In the genomic region with DNA sequence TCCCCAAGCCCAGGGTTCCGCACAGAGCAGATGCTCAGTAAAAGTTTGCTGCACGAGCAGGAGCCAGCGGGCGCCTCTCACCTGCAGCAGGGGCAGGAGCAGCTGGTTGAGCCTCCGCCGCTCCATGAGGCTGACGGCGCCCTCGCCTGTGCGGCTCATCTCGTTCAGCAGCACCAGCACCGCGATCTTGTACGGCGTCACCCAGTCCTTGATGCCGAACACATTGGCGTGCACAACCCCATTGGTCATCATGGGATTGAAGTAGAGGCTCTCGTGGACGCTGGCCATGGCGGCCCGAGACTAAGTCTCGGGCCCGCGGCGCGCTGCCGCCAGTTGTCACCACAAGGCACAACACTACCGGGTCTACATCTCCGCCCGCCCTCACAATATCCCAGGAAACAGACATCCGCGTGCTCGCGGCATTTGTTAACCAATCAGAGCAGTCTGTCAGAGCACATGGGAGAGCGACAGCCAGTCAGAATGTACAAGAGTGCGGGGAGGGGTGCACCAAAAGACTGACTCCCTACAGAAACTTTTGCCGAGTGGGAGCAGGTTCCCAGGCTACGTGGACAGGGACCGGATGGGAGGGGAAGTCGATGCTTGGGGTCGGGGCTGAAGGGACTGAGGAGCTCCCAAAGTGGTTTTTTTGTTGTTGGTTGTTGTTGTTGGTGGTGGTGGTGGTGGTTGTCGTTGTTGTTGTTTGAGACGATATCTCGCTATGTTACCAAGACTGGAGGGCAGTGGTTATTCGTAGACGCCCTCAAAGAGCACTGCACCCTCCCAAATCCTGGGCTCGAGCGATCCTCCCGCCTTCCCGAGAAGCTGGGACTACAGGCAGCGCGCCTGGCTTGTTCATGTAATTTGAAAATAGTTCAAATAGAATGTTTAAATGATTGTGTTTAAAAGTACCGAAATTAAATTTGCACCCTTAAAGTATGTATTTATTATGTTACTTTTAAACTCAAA, we compare ENCODE assay signal across 1 cellular context.
TF ChIP-seq lines count a peak whose summit lies in the region.

ANAPC5 (minus strand) TSS at position 359 of the 966 bp plus-strand sequence; CDS start at position 288, 71 bp downstream.

TF ChIP-seq in WTC11, 78 proteins besides CTCF, POLR2A, EP300 and RAD21 (continued from another document):
- TF ChIP-seq USF1 (CRISPR knock-in tag; IDR thresholded peaks at IDR 0.05) (peak; percentile 98), AR (CRISPR knock-in tag; IDR thresholded peaks at IDR 0.05) (no peak), IRF2 (CRISPR knock-in tag; IDR thresholded peaks at IDR 0.05; ENCODE audit: borderline replicate concordance, low read depth) (no peak), GRHL2 (CRISPR knock-in tag; IDR thresholded peaks at IDR 0.05; ENCODE audit: insufficient replicate concordance, severe bottlenecking) (no peak)
